In the genomic region with DNA sequence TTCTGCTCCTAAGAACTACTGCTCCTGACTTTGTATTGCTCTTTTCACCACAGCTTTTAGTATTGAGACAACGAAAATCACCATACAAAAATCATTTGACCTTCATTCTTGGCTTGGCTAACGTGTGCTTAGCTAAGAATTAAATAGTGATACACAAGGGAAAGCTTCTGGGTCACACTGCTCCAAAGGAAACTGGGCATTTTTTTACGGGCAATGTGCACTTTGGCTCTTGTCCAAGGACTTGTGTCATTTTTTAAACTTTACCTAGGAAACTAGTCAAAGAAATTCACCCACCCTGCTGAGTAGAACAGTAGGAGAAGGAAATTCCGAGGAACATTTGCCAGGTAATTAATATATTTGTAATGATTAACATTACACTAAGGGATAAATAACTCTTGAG, we compare ENCODE assay signal across 29 cellular contexts. TPM values are rescaled to one million over a fixed set of nuclear protein-coding genes. Genes with fewer than 3 reads are reported as not detected.
A peak's percentile ranks its signal among the peaks of the same experiment; 100 is the strongest.
DNase-seq lines count a peak whose midpoint lies in the region; ATAC-seq, FAIRE-seq and TF ChIP-seq lines count a peak whose summit lies in the region.
"Had no signal": no experiment of that assay in that cellular context is flagged by ENCODE, and none has a peak within 500 bp of the region (broad histone marks: within the 10 kb centered on the region; RNA-seq: fewer than 3 reads in every experiment).

No MANE protein-coding gene starts in this region.

- H3K4me2 ChIP-seq in HepG2 (ENCODE audit: low read depth, low read length) (no peak overlapping the region), mesenchymal stem cell (ENCODE audit: low read length, poor library complexity, severe bottlenecking) (no peak overlapping the region)

- H3K23ac ChIP-seq in mesenchymal stem cell (ENCODE audit: low read length in 2 of 2) = no peak overlapping the region

- TF ChIP-seq EP300 in HepG2 (IDR thresholded peaks at IDR 0.05; ENCODE audit: low read depth in 2 of 2, low read length in 2 of 2) = no peak
- TF ChIP-seq EP300 in HepG2 (CRISPR knock-in tag; IDR thresholded peaks at IDR 0.05; ENCODE audit: borderline replicate concordance) = no peak
- no peak for TF ChIP-seq EP300 in esophagus muscularis mucosa (IDR thresholded peaks at IDR 0.05)

- FAIRE-seq in HepG2 (lab: Jason Lieb, UNC) = no peak
- FAIRE-seq in kidney (lab: Jason Lieb, UNC) = peak; percentile 94
- FAIRE-seq: GM12892 had no signal

- no peaks in the 10 kb centered on the region for H3K9me3 ChIP-seq in liver (ENCODE audit: control insufficient read depth in 4 of 4, low read length in 3 of 4)
- H3K9me3 ChIP-seq in HepG2 (ENCODE audit: low read length) = no peaks in the 10 kb centered on the region
- no peaks in the 10 kb centered on the region for H3K9me3 ChIP-seq in kidney (ENCODE audit: control insufficient read depth in 1 of 2, low read length in 2 of 2)
- no peaks in the 10 kb centered on the region for H3K9me3 ChIP-seq in mesenchymal stem cell (ENCODE audit: control insufficient read depth, low read length)
- no peaks in the 10 kb centered on the region for H3K9me3 ChIP-seq in MG63
- H3K9me3 ChIP-seq in esophagus muscularis mucosa = no peaks in the 10 kb centered on the region
- H3K9me3 ChIP-seq: BE2C, SJSA1 had no signal

- H3K36me3 ChIP-seq in liver (ENCODE audit: control insufficient read depth in 4 of 4, insufficient read depth in 3 of 4, low read depth in 1 of 4, low read length in 3 of 4) (no peaks in the 10 kb centered on the region), HepG2 (replicated peaks in 1 of 2; ENCODE audit: control insufficient read depth in 1 of 2, insufficient read depth in 2 of 2, low read length in 2 of 2) (no peaks in the 10 kb centered on the region), kidney (ENCODE audit: control insufficient read depth in 1 of 2, insufficient read depth in 2 of 2, low read length in 2 of 2) (peaks cover 0 to 4% of the 10 kb centered on the region in 2 donors), mesenchymal stem cell (ENCODE audit: control insufficient read depth in 1 of 2, insufficient read depth in 2 of 2, low read depth in 1 of 2, low read length in 2 of 2) (no peaks in the 10 kb centered on the region), MG63 (no peaks in the 10 kb centered on the region), esophagus muscularis mucosa (no peaks in the 10 kb centered on the region)
- H3K36me3 ChIP-seq: BE2C, SJSA1 had no signal

- H2AFZ ChIP-seq in HepG2 (ENCODE audit: low read length) (no peak overlapping the region), mesenchymal stem cell (ENCODE audit: low read depth, low read length) (no peak overlapping the region)
- H2AFZ ChIP-seq: GM23248 had no signal

- WGBS in liver = 19% methylated on average over 4 of the region's 4 CpGs
- WGBS in HepG2 (ENCODE audit: low lambda C conversion rate) = 0% methylated on average over 4 of the region's 4 CpGs
- WGBS in mesenchymal stem cell = 61% methylated on average over 3 of the region's 4 CpGs
- 33% methylated on average over 4 of the region's 4 CpGs for WGBS in esophagus muscularis mucosa

- ATAC-seq in HepG2 (no peak), Right ventricle myocardium inferior (no peak), HG03442 (IDR thresholded peaks at IDR 0.05; ENCODE audit: unreplicated experiment) (no peak)
- ATAC-seq: PC-3 had no signal

- TF ChIP-seq POLR2A in HepG2 (IDR thresholded peaks at IDR 0.05; ENCODE audit: insufficient read depth in 1 of 2, low read depth in 2 of 2, low read length in 2 of 2) = no peak
- TF ChIP-seq POLR2A in esophagus muscularis mucosa (IDR thresholded peaks at IDR 0.05; ENCODE audit: low read depth) = no peak

- no peaks in the 10 kb centered on the region for H3K79me2 ChIP-seq in HepG2 (ENCODE audit: insufficient read depth, low read length)

- H2BK5ac ChIP-seq in mesenchymal stem cell (ENCODE audit: low read depth, low read length, poor library complexity, severe bottlenecking) = no peak overlapping the region

- H3K79me1 ChIP-seq in mesenchymal stem cell (replicated peaks; ENCODE audit: low read length, poor library complexity, severe bottlenecking) = no peaks in the 10 kb centered on the region

- intact Hi-C loops in HepG2 (cut with micrococcal nuclease; ENCODE audit: unreplicated experiment) = no loop called here
- intact Hi-C loops in kidney (cut with DNase I) = no loop called here
- intact Hi-C loops in Right ventricle myocardium inferior (cut with DNase I) = no loop called here
- intact Hi-C loops in esophagus muscularis mucosa (cut with DNase I) = no loop called here

- POLR2A ChIA-PET in HepG2 (lab: Yijun Ruan, JAX) = no interaction called here

- no peak overlapping the region for H4K91ac ChIP-seq in mesenchymal stem cell (ENCODE audit: low read length)

- H2BK12ac ChIP-seq in mesenchymal stem cell (ENCODE audit: low read length in 2 of 2) = no peak overlapping the region

- CTCF ChIA-PET in HepG2 (lab: Yijun Ruan, JAX; ENCODE audit: low intra/inter-chr PET ratio, low total read pairs) = no interaction called here

- H4K20me1 ChIP-seq in HepG2 (ENCODE audit: insufficient read depth, low read length) = no peaks in the 10 kb centered on the region

- H3K4ac ChIP-seq in mesenchymal stem cell (ENCODE audit: low read depth in 1 of 2, low read length in 2 of 2) = no peak overlapping the region

- no peak overlapping the region for H2BK120ac ChIP-seq in mesenchymal stem cell (ENCODE audit: low read depth, low read length)

- DNase-seq in HepG2 (ENCODE audit: low spot score) (no peak), kidney (no peak), mesenchymal stem cell (no peak), Right ventricle myocardium inferior (ENCODE audit: missing footprints) (no peak), MG63 (no peak), esophagus muscularis mucosa (ENCODE audit: extremely low spot score) (no peak)
- DNase-seq: ACHN; BE2C; CD8-positive, alpha-beta memory T cell; DMS153; DND-41; GM23248; H9; NCI-H1092; NCI-H1417 treated with DMSO at 0.1 percent for 48 hours; NCI-H187; NCI-H2171 treated with DMSO at 0.1 percent for 48 hours; NCI-H524; NCI-H82; NK-92 treated with Interleukin-12 subunit alpha and Interleukin-12 subunit beta, amount 100 ng/mL, for 24 hours; PC-3; Right ventricle myocardium superior had no signal

- no TSS peak for BruUV-seq in HepG2 (replicated peaks; lab: Mats Ljungman, UMichigan)

- in situ Hi-C loops in HepG2 (cut with HindIII; ENCODE audit: extremely low pct_ligation_motif_present, low pct_unique_long_range_greater_than_20kb) = no loop called here

- H3K9ac ChIP-seq in liver (ENCODE audit: low read depth in 1 of 2, low read length in 2 of 2) (no peak overlapping the region), HepG2 (ENCODE audit: insufficient read depth, low read depth, low read length) (no peak overlapping the region), kidney (ENCODE audit: low read length in 2 of 2) (peak overlapping the region in 1 of 2 donors; percentile 8), mesenchymal stem cell (ENCODE audit: low read length) (no peak overlapping the region)
- H3K9ac ChIP-seq: GM23248 had no signal

- H3K4me1 ChIP-seq in liver (ENCODE audit: control insufficient read depth in 4 of 4, insufficient read depth in 4 of 4, low read length in 3 of 4) = peaks cover 5 to 13% (median 8%) of the 10 kb centered on the region in 4 donors
- peaks cover 7% of the 10 kb centered on the region; the same call in 1 of the 2 replicates for H3K4me1 ChIP-seq in HepG2 (ENCODE audit: insufficient read depth, low read length)
- peaks cover 10 to 18% of the 10 kb centered on the region in 2 donors for H3K4me1 ChIP-seq in kidney (ENCODE audit: control insufficient read depth in 1 of 2, insufficient read depth in 1 of 2, low read depth in 1 of 2, low read length in 2 of 2)
- peaks cover 4% of the 10 kb centered on the region for H3K4me1 ChIP-seq in mesenchymal stem cell (ENCODE audit: control insufficient read depth, insufficient read depth, low read depth, low read length)
- H3K4me1 ChIP-seq in esophagus muscularis mucosa = no peaks in the 10 kb centered on the region
- H3K4me1 ChIP-seq: BE2C, SJSA1 had no signal

- no peak overlapping the region for H2BK15ac ChIP-seq in mesenchymal stem cell (ENCODE audit: low read depth, poor library complexity, severe bottlenecking)

- TF ChIP-seq RAD21 in liver (IDR thresholded peaks at IDR 0.05) (peak in 1 of 2 donors; percentile 17), HepG2 (CRISPR knock-in tag; IDR thresholded peaks at IDR 0.05) (no peak)

- H4K8ac ChIP-seq in mesenchymal stem cell (ENCODE audit: low read length) = no peak overlapping the region

- H3K27ac ChIP-seq in liver (ENCODE audit: low read depth in 1 of 2, low read length in 2 of 2) (peak overlapping the region; percentile 20 to 46), HepG2 (ENCODE audit: extremely low read length, insufficient read depth, low read length) (no peak overlapping the region), kidney (ENCODE audit: low read depth in 2 of 2, low read length in 2 of 2) (peak overlapping the region; percentile 63 to 86), mesenchymal stem cell (ENCODE audit: low read length, poor library complexity, severe bottlenecking) (peak overlapping the region; percentile 47), esophagus muscularis mucosa (replicated peaks in 1 of 4) (no peak overlapping the region)
- H3K27ac ChIP-seq: 22Rv1, GM23248, SJSA1 had no signal

- H3K18ac ChIP-seq in mesenchymal stem cell (ENCODE audit: low read depth in 1 of 2, low read length in 2 of 2) = no peak overlapping the region

- H3K27me3 ChIP-seq in liver (ENCODE audit: control insufficient read depth in 4 of 4, insufficient read depth in 4 of 4, low read length in 3 of 4) (no peaks in the 10 kb centered on the region), HepG2 (ENCODE audit: control insufficient read depth in 1 of 2, insufficient read depth in 2 of 2, low read length in 2 of 2) (no peaks in the 10 kb centered on the region), mesenchymal stem cell (ENCODE audit: control insufficient read depth in 1 of 2, insufficient read depth in 1 of 2, low read length in 2 of 2) (no peaks in the 10 kb centered on the region), MG63 (no peaks in the 10 kb centered on the region; the same call in none of the 2 replicates), esophagus muscularis mucosa (no peaks in the 10 kb centered on the region)
- H3K27me3 ChIP-seq: SJSA1 had no signal

- H2AK5ac ChIP-seq in mesenchymal stem cell (ENCODE audit: low read length, severe bottlenecking) = no peak overlapping the region

- no peak overlapping the region for H3K4me3 ChIP-seq in liver (ENCODE audit: low read depth in 1 of 3, low read length in 3 of 3)
- H3K4me3 ChIP-seq in HepG2 (replicated peaks in 1 of 3; ENCODE audit: insufficient read depth in 1 of 3, low read depth in 2 of 3, low read length in 3 of 3) = no peak overlapping the region
- peak overlapping the region; percentile 4 to 27 for H3K4me3 ChIP-seq in kidney (ENCODE audit: low read length in 2 of 2)
- H3K4me3 ChIP-seq in mesenchymal stem cell (ENCODE audit: insufficient read depth in 1 of 2, low read depth in 1 of 2, low read length in 2 of 2) = no peak overlapping the region
- no peak overlapping the region for H3K4me3 ChIP-seq in MG63
- no peak overlapping the region for H3K4me3 ChIP-seq in esophagus muscularis mucosa
- H3K4me3 ChIP-seq: GM23248, SJSA1 had no signal

- no peak for TF ChIP-seq CTCF in liver (IDR thresholded peaks at IDR 0.05; ENCODE audit: low read depth, low read length, missing input control)
- TF ChIP-seq CTCF in HepG2 (CRISPR knock-in tag; IDR thresholded peaks at IDR 0.05) = no peak
- no peak for TF ChIP-seq CTCF in kidney (IDR thresholded peaks at IDR 0.05; ENCODE audit: borderline replicate concordance, extremely low read depth, insufficient read depth)
- TF ChIP-seq CTCF in esophagus muscularis mucosa (IDR thresholded peaks at IDR 0.05) = no peak

- no peak overlapping the region for H3K14ac ChIP-seq in mesenchymal stem cell (ENCODE audit: low read length in 2 of 2)

RNA-seq across cellular contexts. Expression of a gene that starts 19.8 kb away (rescaled TPM):
- total RNA-seq in liver (10 to 100 TPM in 1 of 2 donors, 1 to 10 TPM in 1; 6.1 to 55.4 TPM), HepG2 (2016; rRNA removed; fragmentation: Illumina TruSeq; extraction: Trizol) (0.60 and 1.2 TPM in 2 replicates), kidney (55.7 TPM), Right ventricle myocardium inferior (not detected), esophagus muscularis mucosa (not detected)
- polyA plus RNA-seq in liver (10 to 100 TPM; 16.7 to 17.3 TPM), HepG2 (2011; rRNA removed) (0.13 and 0.21 TPM in 2 replicates), kidney (ENCODE audit: insufficient read depth, low read depth, low replicate concordance) (60.0 TPM)
- 0.09 and 0.10 TPM in 2 replicates for total RNA-seq in HepG2 (2016; cell fraction: cytosol; rRNA removed; fragmentation: Illumina TruSeq; extraction: Trizol; ENCODE audit: low read depth)
- total RNA-seq in HepG2 (2016; cell fraction: insoluble cytoplasmic fraction; rRNA removed; fragmentation: Illumina TruSeq; extraction: Trizol) = 0.58 and 0.80 TPM in 2 replicates
- 0.25 and 0.28 TPM in 2 replicates for total RNA-seq in HepG2 (2016; cell fraction: membrane; rRNA removed; fragmentation: Illumina TruSeq; extraction: Trizol)
- total RNA-seq in HepG2 (2016; cell fraction: nucleus; rRNA removed; fragmentation: Illumina TruSeq; extraction: Trizol) = 1.1 and 1.4 TPM in 2 replicates
- 0.05 and 0.12 TPM in 2 replicates for polyA plus RNA-seq in HepG2 (2011; cell fraction: cytosol; rRNA removed)
- polyA plus RNA-seq in HepG2 (2011; cell fraction: nucleus; rRNA removed) = 0.17 and 0.29 TPM in 2 replicates
- polyA plus RNA-seq in HepG2 (2012) = 0.52 and 0.99 TPM in 2 replicates
- polyA plus RNA-seq in HepG2 (2016; cell fraction: cytosol; fragmentation: Illumina TruSeq; extraction: Trizol; ENCODE audit: low read depth) = 0.05 and 0.06 TPM in 2 replicates
- 0.46 and 0.70 TPM in 2 replicates for polyA plus RNA-seq in HepG2 (2016; cell fraction: insoluble cytoplasmic fraction; fragmentation: Illumina TruSeq; extraction: Trizol; ENCODE audit: low read depth)
- 0.10 and 0.17 TPM in 2 replicates for polyA plus RNA-seq in HepG2 (2016; cell fraction: membrane; fragmentation: Illumina TruSeq; extraction: Trizol; ENCODE audit: low read depth)
- 0.51 and 0.67 TPM in 2 replicates for polyA plus RNA-seq in HepG2 (2016; cell fraction: nucleus; fragmentation: Illumina TruSeq; extraction: Trizol; ENCODE audit: insufficient read depth, low read depth)
- polyA minus RNA-seq in HepG2 (2011; rRNA and poly(A)+ RNA removed; ENCODE audit: low replicate concordance) = 0.22 TPM in 1 of 2 replicates, not detected in the other
- 0.26 TPM in 1 of 2 replicates, not detected in the other for polyA minus RNA-seq in HepG2 (2011; cell fraction: cytosol; rRNA and poly(A)+ RNA removed)
- polyA minus RNA-seq in HepG2 (2011; cell fraction: nucleus; rRNA and poly(A)+ RNA removed) = 1.2 and 1.4 TPM in 2 replicates
- not detected for polyA plus RNA-seq in mesenchymal stem cell (2013, experiment 1 of 2)
- not detected for polyA plus RNA-seq in mesenchymal stem cell (2013, experiment 2 of 2)
- not detected in 2 replicates for total RNA-seq in MG63 (2014; rRNA removed; shearing (Covaris generic); ENCODE audit: low replicate concordance)
- total RNA-seq: CD8-positive, alpha-beta memory T cell; GM23248; RPMI7951; SJSA1 had no signal
- polyA plus RNA-seq: CD14-positive monocyte; CD8-positive, alpha-beta memory T cell; GM23248 had no signal

Comparison
In these comparisons a context has a peak if more than half of its experiments do, and no peak if none do; other contexts are left out.
1. H3K27ac ChIP-seq: peak in liver (2 of 2), kidney (2 of 2) and mesenchymal stem cell (single experiment); none in HepG2 (single experiment) and esophagus muscularis mucosa (0 of 4).
2. H3K4me3 ChIP-seq: peak in kidney (2 of 2); none in liver (0 of 3), HepG2 (0 of 3), mesenchymal stem cell (0 of 2), MG63 (single experiment) and esophagus muscularis mucosa (0 of 4).